ENCODE assay signal across 17 cellular contexts in genomic region chr2:121520641-121520994, GRCh38. TPM values are rescaled to one million over a fixed set of nuclear protein-coding genes. Genes with fewer than 3 reads are reported as not detected.
A peak's percentile ranks its signal among the peaks of the same experiment; 100 is the strongest.
DNase-seq lines count a peak whose midpoint lies in the region; ATAC-seq and TF ChIP-seq lines count a peak whose summit lies in the region.
"Had no signal": no experiment of that assay in that cellular context is flagged by ENCODE, and none has a peak within 500 bp of the region (broad histone marks: within the 10 kb centered on the region; RNA-seq: fewer than 3 reads in every experiment).

No MANE protein-coding gene starts in this region.

- peak overlapping the region; percentile 64 for H2AK5ac ChIP-seq in neuronal stem cell (ENCODE audit: low read depth, low read length)

- H3K36me3 Mint-ChIP-seq in endothelial cell (ENCODE audit: low read depth, unreplicated experiment): peaks cover 20% of the 10 kb centered on the region
- peaks cover 22 to 64% of the 10 kb centered on the region in 2 donors for H3K36me3 Mint-ChIP-seq in CD4-positive, alpha-beta memory T cell

- CTCF ChIA-PET in mammary epithelial cell (lab: Charles Lee; ENCODE audit: low non-redundant PET): no interaction called here
- CTCF ChIA-PET in CD4-positive, alpha-beta memory T cell (lab: Charles Lee; ENCODE audit: partially characterized antibody): no interaction called here

- peak overlapping the region; percentile 62 for H2BK15ac ChIP-seq in neuronal stem cell (ENCODE audit: low read length)

- no peak overlapping the region for H4K8ac ChIP-seq in neuronal stem cell (ENCODE audit: low read depth, low read length)

- H4K91ac ChIP-seq in neuronal stem cell (ENCODE audit: low read depth, low read length, poor library complexity): no peak overlapping the region

- H3K79me2 ChIP-seq in mammary epithelial cell (ENCODE audit: insufficient read depth, low read length): peaks cover 57% of the 10 kb centered on the region

- dilution Hi-C loops in mammary epithelial cell (cut with HindIII; ENCODE audit: low sequenced_read_pairs): no loop called here

- no peak overlapping the region for H2BK12ac ChIP-seq in neuronal stem cell (ENCODE audit: low read length)

- no peak overlapping the region for H2AFZ ChIP-seq in mammary epithelial cell (ENCODE audit: low read depth, low read length)
- H2AFZ ChIP-seq in neuronal stem cell (ENCODE audit: low read length): no peak overlapping the region

- H3K27ac Mint-ChIP-seq in endothelial cell (ENCODE audit: unreplicated experiment): peak overlapping the region; percentile 57
- H3K27ac Mint-ChIP-seq in CD4-positive, alpha-beta memory T cell: no peak overlapping the region

- intact Hi-C loops in mammary epithelial cell (cut with micrococcal nuclease): no loop called here
- intact Hi-C loops in breast epithelium (cut with DNase I; ENCODE audit: low total_unique reads): no loop called here
- intact Hi-C loops in CD4-positive, alpha-beta memory T cell (cut with micrococcal nuclease): no loop called here

- no peak overlapping the region for H3K23ac ChIP-seq in neuronal stem cell (ENCODE audit: low read depth, low read length, poor library complexity)

- H3K4me3 Mint-ChIP-seq in endothelial cell (ENCODE audit: unreplicated experiment): no peak overlapping the region
- H3K4me3 Mint-ChIP-seq in CD4-positive, alpha-beta memory T cell: no peak overlapping the region
- H3K4me3 Mint-ChIP-seq: CD14-positive monocyte had no signal

- no TSS peak for BruUV-seq in mammary epithelial cell (replicated peaks; lab: Mats Ljungman, UMichigan)

- H3K36me3 ChIP-seq in mammary epithelial cell (ENCODE audit: insufficient read depth, low read length) (peaks cover 39% of the 10 kb centered on the region), breast epithelium (no peaks in the 10 kb centered on the region), neuronal stem cell (replicated peaks in 1 of 2; ENCODE audit: control insufficient read depth in 2 of 2, insufficient read depth in 2 of 2, low read length in 2 of 2) (peaks cover 0 to 77% of the 10 kb centered on the region in 2 donors)
- peaks cover 26% of the 10 kb centered on the region for H3K36me3 ChIP-seq in CD4-positive, alpha-beta memory T cell (ENCODE audit: insufficient read depth, low read length)

- peak overlapping the region; percentile 94 for H3K18ac ChIP-seq in neuronal stem cell (ENCODE audit: low read length)

- peak overlapping the region; percentile 15 for H3K4ac ChIP-seq in neuronal stem cell (ENCODE audit: low read length)

- H3K14ac ChIP-seq in neuronal stem cell (ENCODE audit: low read length): no peak overlapping the region

- H3K79me1 ChIP-seq in neuronal stem cell (ENCODE audit: low read depth, low read length): peaks cover 3% of the 10 kb centered on the region

- TF ChIP-seq CTCF in mammary epithelial cell (conservative IDR thresholded peaks at IDR 0.05 in 1 of 2, IDR thresholded peaks at IDR 0.05 in 1 of 2; ENCODE audit: extremely low read depth in 1 of 2, insufficient read depth in 1 of 2, low read depth in 1 of 2, low read length in 2 of 2): no peak
- no peak for TF ChIP-seq CTCF in breast epithelium (IDR thresholded peaks at IDR 0.05)
- TF ChIP-seq CTCF in endothelial cell (IDR thresholded peaks at IDR 0.05; ENCODE audit: unreplicated experiment): no peak

- H2BK5ac ChIP-seq in neuronal stem cell (ENCODE audit: low read length): no peak overlapping the region

- no peak for DNase-seq in mammary epithelial cell
- no peak for DNase-seq in breast epithelium (ENCODE audit: low spot score in 2 of 2)
- no peak for DNase-seq in endothelial cell (ENCODE audit: low spot score)
- no peak for DNase-seq in neuronal stem cell (ENCODE audit: low spot score)
- no peak for DNase-seq in NCI-H524 treated with DMSO at 0.1 percent for 48 hours (lab: John Stamatoyannopoulos, UW)
- no peak for DNase-seq in CD4-positive, alpha-beta memory T cell
- DNase-seq: Caco-2, MG63, NCI-H1092 treated with DMSO at 0.1 percent for 48 hours, NCI-H187, NCI-H446, NCI-H774, Peyer's patch had no signal

- H4K20me1 ChIP-seq in mammary epithelial cell (ENCODE audit: insufficient read depth, low read length): no peaks in the 10 kb centered on the region

- ATAC-seq in GM21390 (IDR thresholded peaks at IDR 0.05; ENCODE audit: unreplicated experiment): no peak

- POLR2A ChIA-PET in CD4-positive, alpha-beta memory T cell (lab: Charles Lee; ENCODE audit: partially characterized antibody): interaction anchor here (0.6 to 2.4 kb wide), 2 partner anchors 10 to 240 kb away, joined by 3 to 9 read pairs; partner anchors contain the start of gene RNU4ATAC

- 100% methylated on average over 3 of the region's 3 CpGs for WGBS in mammary epithelial cell (ENCODE audit: low coverage, missing lambda C conversion rate)
- no CpG with 5 or more reads among the region's 3 CpGs for WGBS in neuronal stem cell (ENCODE audit: extremely low coverage in 2 of 2, insufficient read length in 2 of 2, insufficient replicate concordance in 1 of 2), 2 donors

- in situ Hi-C loops in mammary epithelial cell (cut with MboI; ENCODE audit: low sequenced_read_pairs in 2 of 2): loop anchor here in 1 of 2 donors (10.0 kb wide), 1 partner anchor 126 kb away; no protein-coding TSS in a partner anchor

- H3K4me1 Mint-ChIP-seq in endothelial cell (ENCODE audit: unreplicated experiment): no peaks in the 10 kb centered on the region
- H3K4me1 Mint-ChIP-seq in CD4-positive, alpha-beta memory T cell: peaks cover 0 to 5% (median 3%) of the 10 kb centered on the region in 4 donors
- H3K4me1 Mint-ChIP-seq: CD14-positive monocyte had no signal

- no peak overlapping the region for H2BK120ac ChIP-seq in neuronal stem cell (ENCODE audit: low read depth, low read length)

- H3K27me3 ChIP-seq in mammary epithelial cell (ENCODE audit: insufficient read depth, low read length) (no peaks in the 10 kb centered on the region), breast epithelium (no peaks in the 10 kb centered on the region), neuronal stem cell (ENCODE audit: control insufficient read depth in 3 of 3, insufficient read depth in 3 of 3, low read depth in 1 of 3, low read length in 3 of 3) (no peaks in the 10 kb centered on the region)
- no peaks in the 10 kb centered on the region for H3K27me3 ChIP-seq in CD4-positive, alpha-beta memory T cell (ENCODE audit: insufficient read depth, low read length)
- H3K27me3 ChIP-seq: MG63, Peyer's patch had no signal

- no peak overlapping the region for H3K4me2 ChIP-seq in mammary epithelial cell (ENCODE audit: insufficient read depth, low read depth, low read length)
- no peak overlapping the region for H3K4me2 ChIP-seq in neuronal stem cell (ENCODE audit: insufficient read depth, low read length, poor library complexity, severe bottlenecking)

- no peaks in the 10 kb centered on the region for H3K9me3 Mint-ChIP-seq in endothelial cell (ENCODE audit: unreplicated experiment)
- H3K9me3 Mint-ChIP-seq in CD4-positive, alpha-beta memory T cell: no peaks in the 10 kb centered on the region
- H3K9me3 Mint-ChIP-seq: CD14-positive monocyte had no signal

- peaks cover 47% of the 10 kb centered on the region for H3K4me1 ChIP-seq in mammary epithelial cell (ENCODE audit: insufficient read depth, low read length)
- peaks cover 0 to 5% of the 10 kb centered on the region in 2 donors for H3K4me1 ChIP-seq in breast epithelium
- H3K4me1 ChIP-seq in neuronal stem cell (ENCODE audit: control insufficient read depth in 2 of 2, insufficient read depth in 1 of 2, low read depth in 1 of 2, low read length in 2 of 2): peaks cover 24 to 35% of the 10 kb centered on the region in 2 donors
- no peaks in the 10 kb centered on the region for H3K4me1 ChIP-seq in CD4-positive, alpha-beta memory T cell (ENCODE audit: insufficient read depth, low read length)
- H3K4me1 ChIP-seq: Caco-2, Peyer's patch had no signal

- no peak overlapping the region for H3K4me3 ChIP-seq in mammary epithelial cell (replicated peaks in 1 of 3; ENCODE audit: insufficient read depth in 1 of 3, low read depth in 2 of 3, low read length in 3 of 3)
- no peak overlapping the region for H3K4me3 ChIP-seq in breast epithelium
- H3K4me3 ChIP-seq in neuronal stem cell (ENCODE audit: low read length in 2 of 2): no peak overlapping the region
- H3K4me3 ChIP-seq in CD4-positive, alpha-beta memory T cell (ENCODE audit: low read length in 2 of 2): no peak overlapping the region
- H3K4me3 ChIP-seq: MG63, Peyer's patch had no signal

- peaks cover 4% of the 10 kb centered on the region for H3K27me3 Mint-ChIP-seq in endothelial cell (ENCODE audit: unreplicated experiment)
- H3K27me3 Mint-ChIP-seq in CD4-positive, alpha-beta memory T cell: no peaks in the 10 kb centered on the region

- no peak for TF ChIP-seq POLR2A in breast epithelium (IDR thresholded peaks at IDR 0.05)

- H3K9me3 ChIP-seq in mammary epithelial cell (replicated peaks; ENCODE audit: insufficient read depth, low read length): no peaks in the 10 kb centered on the region
- no peaks in the 10 kb centered on the region for H3K9me3 ChIP-seq in breast epithelium
- H3K9me3 ChIP-seq in neuronal stem cell (replicated peaks in 1 of 2; ENCODE audit: control insufficient read depth in 2 of 2, insufficient read depth in 1 of 2, low read depth in 1 of 2, low read length in 2 of 2): no peaks in the 10 kb centered on the region
- no peaks in the 10 kb centered on the region for H3K9me3 ChIP-seq in CD4-positive, alpha-beta memory T cell (ENCODE audit: control insufficient read depth in 1 of 2, low read length in 2 of 2)
- H3K9me3 ChIP-seq: Caco-2, MG63, Peyer's patch had no signal

- H3K27ac ChIP-seq in mammary epithelial cell (ENCODE audit: insufficient read depth, low read depth, low read length) (peak overlapping the region; percentile 61), breast epithelium (peak overlapping the region in 1 of 2 donors; percentile 56), neuronal stem cell (replicated peaks; ENCODE audit: low read length) (peak overlapping the region; percentile 60), temporal lobe (ENCODE audit: low read depth, low read length) (peak overlapping the region; percentile 98)
- H3K27ac ChIP-seq in CD4-positive, alpha-beta memory T cell (ENCODE audit: low read depth, low read length): no peak overlapping the region
- H3K27ac ChIP-seq: Peyer's patch had no signal

- H3K9ac ChIP-seq in mammary epithelial cell (ENCODE audit: insufficient read depth, low read length) (no peak overlapping the region), neuronal stem cell (ENCODE audit: low read depth, low read length, poor library complexity) (no peak overlapping the region)

RNA-seq across cellular contexts. Expression of gene RNU4ATAC, which starts 10.1 kb away (rescaled TPM):
- under 1 TPM in 1 of 2 donors, not detected in 1; under 0.01 TPM for total RNA-seq in mammary epithelial cell
- not detected for polyA plus RNA-seq in mammary epithelial cell
- polyA minus RNA-seq in mammary epithelial cell: not detected
- not detected for total RNA-seq in breast epithelium
- total RNA-seq in endothelial cell (ENCODE audit: unreplicated experiment): not detected
- polyA plus RNA-seq in neuronal stem cell (2013, experiment 1 of 2): not detected
- not detected for polyA plus RNA-seq in neuronal stem cell (2013, experiment 2 of 2)
- total RNA-seq in temporal lobe: under 0.01 TPM
- total RNA-seq in CD4-positive, alpha-beta memory T cell: not detected
- polyA plus RNA-seq in CD4-positive, alpha-beta memory T cell: not detected
- total RNA-seq: A673, Caco-2 had no signal
- polyA plus RNA-seq: CD14-positive monocyte had no signal
